Comparison of ENCODE assay signal across 17 cellular contexts in genomic region chr5:157470616-157471015, GRCh38. TPM values are rescaled to one million over a fixed set of nuclear protein-coding genes. Genes with fewer than 3 reads are reported as not detected.
A peak's percentile ranks its signal among the peaks of the same experiment; 100 is the strongest.
DNase-seq lines count a peak whose midpoint lies in the region; ATAC-seq and TF ChIP-seq lines count a peak whose summit lies in the region.
"Had no signal": no experiment of that assay in that cellular context is flagged by ENCODE, and none has a peak within 500 bp of the region (broad histone marks: within the 10 kb centered on the region; RNA-seq: fewer than 3 reads in every experiment).

No MANE protein-coding gene starts in this region.

- H3K4me1 ChIP-seq in smooth muscle cell (ENCODE audit: low read depth), result no peaks in the 10 kb centered on the region

- no peaks in the 10 kb centered on the region for H3K27me3 Mint-ChIP-seq in central memory CD8-positive, alpha-beta T cell

- no peak overlapping the region for H3K4me3 Mint-ChIP-seq in central memory CD8-positive, alpha-beta T cell

- no peak overlapping the region for H3K4me3 ChIP-seq in smooth muscle cell
- H3K4me3 ChIP-seq: GM12878 had no signal

- no peaks in the 10 kb centered on the region for H3K36me3 Mint-ChIP-seq in central memory CD8-positive, alpha-beta T cell (ENCODE audit: insufficient read depth)

- H3K9me3 ChIP-seq in smooth muscle cell (replicated peaks; ENCODE audit: low read depth), result no peaks in the 10 kb centered on the region

- 86% methylated on average over 1 of the region's 1 CpG for WGBS in smooth muscle cell (ENCODE audit: low lambda C conversion rate)

- TF ChIP-seq CTCF in smooth muscle cell (IDR thresholded peaks at IDR 0.05; ENCODE audit: borderline replicate concordance, insufficient read depth, poor library complexity, severe bottlenecking), result no peak

- DNase-seq in NCI-H82 (lab: John Stamatoyannopoulos, UW) (peak; percentile 52), NCI-H82 treated with DMSO at 0.1 percent for 48 hours (lab: John Stamatoyannopoulos, UW; ENCODE audit: unreplicated experiment) (no peak), NCI-H446 treated with DMSO at 0.1 percent for 48 hours (lab: John Stamatoyannopoulos, UW) (peak; percentile 55), smooth muscle cell (lab: John Stamatoyannopoulos, UW; ENCODE audit: unreplicated experiment) (no peak), COR-L47 (lab: John Stamatoyannopoulos, UW) (no peak), posterior vena cava (ENCODE audit: low spot score) (no peak)
- no peak for DNase-seq in central memory CD8-positive, alpha-beta T cell (ENCODE audit: low spot score in 2 of 2)
- DNase-seq in stimulated activated naive CD4-positive, alpha-beta T cell (lab: John Stamatoyannopoulos, UW), result no peak
- DNase-seq: DMS53, HCEC 1CT, Karpas-422, MM.1S, NCI-H1105, NCI-H187 treated with DMSO at 0.1 percent for 48 hours, NCI-H2171 treated with DMSO at 0.1 percent for 48 hours, NCI-H510A treated with DMSO at 0.1 percent for 48 hours had no signal

- no peaks in the 10 kb centered on the region for H3K27me3 ChIP-seq in smooth muscle cell (ENCODE audit: low read depth)

- intact Hi-C loops in posterior vena cava (cut with DNase I), result loop anchor here in 1 of 2 donors (5.0 kb wide), 1 partner anchor 103 kb away; no protein-coding TSS in a partner anchor

- no peaks in the 10 kb centered on the region for H3K9me3 Mint-ChIP-seq in central memory CD8-positive, alpha-beta T cell

- H3K27ac Mint-ChIP-seq in central memory CD8-positive, alpha-beta T cell (ENCODE audit: low read depth), result peak overlapping the region; percentile 26

- no peaks in the 10 kb centered on the region for H3K36me3 ChIP-seq in smooth muscle cell (ENCODE audit: low read depth)

- no peak overlapping the region for H2AFZ ChIP-seq in smooth muscle cell (ENCODE audit: low read depth)

- no peak for ATAC-seq in central memory CD8-positive, alpha-beta T cell (replicated peaks; ENCODE audit: extremely low read depth, poor library complexity, severe bottlenecking)
- ATAC-seq: GM12878 had no signal

- H3K4me1 Mint-ChIP-seq in central memory CD8-positive, alpha-beta T cell, result no peaks in the 10 kb centered on the region

- no peaks in the 10 kb centered on the region for H4K20me1 ChIP-seq in smooth muscle cell (ENCODE audit: low read depth)

- no peak overlapping the region for H3K9ac ChIP-seq in smooth muscle cell (ENCODE audit: low read depth)

- peaks cover 16% of the 10 kb centered on the region for H3F3A ChIP-seq in smooth muscle cell (ENCODE audit: low read depth)

- H3K4me2 ChIP-seq in smooth muscle cell, result no peak overlapping the region

- H3K79me2 ChIP-seq in smooth muscle cell (ENCODE audit: low read depth), result no peaks in the 10 kb centered on the region

- H3K27ac ChIP-seq in smooth muscle cell (ENCODE audit: low read depth), result peak overlapping the region; percentile 38

RNA-seq across cellular contexts. Expression of gene NIPAL4, which starts 10.6 kb away (rescaled TPM):
- total RNA-seq in smooth muscle cell (3.5 and 6.9 TPM in 2 replicates), posterior vena cava (under 1 TPM; 0.37 to 0.52 TPM)
- polyA plus RNA-seq in smooth muscle cell, result 0.37 and 2.7 TPM in 2 replicates

Comparison
In these comparisons a context has a peak if more than half of its experiments do, and no peak if none do; other contexts are left out.
1. DNase-seq: peak in NCI-H82 (single experiment) and NCI-H446 treated with DMSO at 0.1 percent for 48 hours (single experiment); none in NCI-H82 treated with DMSO at 0.1 percent for 48 hours (single experiment), central memory CD8-positive, alpha-beta T cell (0 of 2), smooth muscle cell (single experiment), COR-L47 (single experiment), posterior vena cava (single experiment) and stimulated activated naive CD4-positive, alpha-beta T cell (0 of 6).